In genomic region chrX:37350034-37350365, GRCh38 we compare ENCODE assay signal across 8 cellular contexts. TPM values are rescaled to one million over a fixed set of nuclear protein-coding genes. Genes with fewer than 3 reads are reported as not detected.
DNase-seq lines count a peak whose midpoint lies in the region; ATAC-seq and TF ChIP-seq lines count a peak whose summit lies in the region.

No MANE protein-coding gene starts in this region.

- peak overlapping the region; percentile 98 for H3K4me2 ChIP-seq in IMR-90 (ENCODE audit: low read depth, low read length)

- CTCF ChIA-PET in IMR-90 (lab: Yijun Ruan, JAX), result interaction anchor here (0.5 kb wide), 1 partner anchor 104 kb away, joined by 3 read pairs; no protein-coding TSS in a partner anchor

- H3K4me1 ChIP-seq in IMR-90 (ENCODE audit: control insufficient read depth, insufficient read depth, low read length), result peaks cover 5% of the 10 kb centered on the region

- H3K27ac ChIP-seq in IMR-90 (ENCODE audit: insufficient read depth, low read length), result peak overlapping the region; percentile 97
- H3K27ac ChIP-seq in brain microvascular endothelial cell, result peak overlapping the region; percentile 78
- H3K27ac ChIP-seq in temporal lobe (ENCODE audit: low read depth, low read length), result peak overlapping the region; percentile 74

- TF ChIP-seq POLR2A in IMR-90 (IDR thresholded peaks at IDR 0.05; ENCODE audit: low read depth, low read length), result no peak

- H2BK5ac ChIP-seq in IMR-90 (ENCODE audit: low read depth, low read length, poor library complexity, severe bottlenecking), result peak overlapping the region; percentile 86

- peak overlapping the region; percentile 93 for H3K9ac ChIP-seq in IMR-90 (ENCODE audit: low read depth, low read length)

- H4K5ac ChIP-seq in IMR-90 (ENCODE audit: low read depth, low read length), result peak overlapping the region; percentile 80; the same call in 1 of the 2 replicates

- no peak for TF ChIP-seq RAD21 in IMR-90 (IDR thresholded peaks at IDR 0.05; ENCODE audit: low read length)

- no TSS peak for BruUV-seq in IMR-90 (replicated peaks; lab: Mats Ljungman, UMichigan)

- H2AK9ac ChIP-seq in IMR-90 (replicated peaks; ENCODE audit: low read depth, low read length, poor library complexity), result no peak overlapping the region

- no peaks in the 10 kb centered on the region for H3K27me3 ChIP-seq in IMR-90 (ENCODE audit: control insufficient read depth, insufficient read depth, low read length)
- no peaks in the 10 kb centered on the region for H3K27me3 ChIP-seq in brain microvascular endothelial cell (replicated peaks)

- H2AFZ ChIP-seq in IMR-90 (replicated peaks; ENCODE audit: low read length, poor library complexity), result no peak overlapping the region

- TF ChIP-seq CTCF in IMR-90 (conservative IDR thresholded peaks at IDR 0.05; ENCODE audit: low read depth, low read length) (no peak), brain microvascular endothelial cell (IDR thresholded peaks at IDR 0.05; ENCODE audit: low read depth, low read length, missing control alignments) (no peak)

- peak overlapping the region; percentile 55 for H3K18ac ChIP-seq in IMR-90 (ENCODE audit: low read depth, low read length)

- no peak overlapping the region for H2BK15ac ChIP-seq in IMR-90 (ENCODE audit: low read depth, low read length)

- H3K56ac ChIP-seq in IMR-90 (ENCODE audit: extremely low read depth, insufficient read depth, low read length), result peak overlapping the region; percentile 32; the same call in 1 of the 2 replicates

- peak; percentile 31 for DNase-seq in IMR-90
- no peak for DNase-seq in brain microvascular endothelial cell
- peak; percentile 28 to 34 for DNase-seq in left colon
- no peak for DNase-seq in mesenteric fat pad (ENCODE audit: low spot score)
- DNase-seq in NOMO-1 treated with DMSO at 0.1 percent for 48 hours (lab: John Stamatoyannopoulos, UW; ENCODE audit: unreplicated experiment), result no peak
- no peak for DNase-seq in NCI-H128 (lab: John Stamatoyannopoulos, UW; ENCODE audit: unreplicated experiment)

- in situ Hi-C loops in IMR-90 (cut with MboI; ENCODE audit: low sequenced_read_pairs), result no loop called here
- in situ Hi-C loops in brain microvascular endothelial cell (cut with HindIII; ENCODE audit: low pct_ligation_motif_present, low sequenced_read_pairs), result no loop called here

- no peaks in the 10 kb centered on the region for H3K9me3 ChIP-seq in IMR-90 (ENCODE audit: control insufficient read depth, insufficient read depth, low read length)

- no peak overlapping the region for H4K91ac ChIP-seq in IMR-90 (ENCODE audit: insufficient read depth, low read depth, low read length)

- peaks cover 0 to 5% of the 10 kb centered on the region in 2 experiments; a peak in 1 of 4 replicates for H3K79me1 ChIP-seq in IMR-90 (ENCODE audit: low read depth in 1 of 2, low read length in 2 of 2)

- ATAC-seq in IMR-90 (ENCODE audit: low read depth) (no peak), left colon (peak; percentile 76), GM21447 (IDR thresholded peaks at IDR 0.05; ENCODE audit: unreplicated experiment) (no peak)

- no peak overlapping the region for H3K14ac ChIP-seq in IMR-90 (replicated peaks; ENCODE audit: low read depth, low read length)

- no peak overlapping the region for H2BK120ac ChIP-seq in IMR-90 (ENCODE audit: low read depth, low read length)

- peak overlapping the region; percentile 96 for H3K4me3 ChIP-seq in IMR-90 (ENCODE audit: insufficient read depth, low read depth, low read length)
- H3K4me3 ChIP-seq in brain microvascular endothelial cell (ENCODE audit: low read depth, low read length), result peak overlapping the region; percentile 80

- H2AK5ac ChIP-seq in IMR-90 (ENCODE audit: low read depth, low read length), result no peak overlapping the region

- H2BK20ac ChIP-seq in IMR-90 (ENCODE audit: low read depth, low read length), result no peak overlapping the region

- H3K36me3 ChIP-seq in IMR-90 (ENCODE audit: control insufficient read depth, insufficient read depth, low read length) (no peaks in the 10 kb centered on the region), brain microvascular endothelial cell (replicated peaks) (no peaks in the 10 kb centered on the region)

- no peaks in the 10 kb centered on the region for H3K9me1 ChIP-seq in IMR-90 (ENCODE audit: insufficient read depth, low read length)

- 12 to 100% methylated on average over 1 to 4 of the region's 8 CpGs for WGBS in IMR-90 (ENCODE audit: extremely low coverage in 2 of 2, insufficient read length in 1 of 2), 2 experiments

- dilution Hi-C loops in IMR-90 (cut with HindIII; ENCODE audit: low sequenced_read_pairs, unreplicated experiment), result no loop called here

- H3K23ac ChIP-seq in IMR-90 (ENCODE audit: low read depth, low read length), result 0 out of 2 replicates have a peak overlapping the region, but pooled peaks have one; percentile 82

- H4K8ac ChIP-seq in IMR-90 (ENCODE audit: low read depth in 2 of 2, low read length in 2 of 2), result no peak overlapping the region

- intact Hi-C loops in IMR-90 (cut with micrococcal nuclease) (no loop called here), left colon (cut with DNase I, micrococcal nuclease) (no loop called here)

- peaks cover 3% of the 10 kb centered on the region for H4K20me1 ChIP-seq in IMR-90 (ENCODE audit: insufficient read depth, low read length)

- peak overlapping the region; percentile 54; the same call in 1 of the 2 replicates for H3K4ac ChIP-seq in IMR-90 (ENCODE audit: low read depth, low read length)

- POLR2A ChIA-PET in IMR-90 (lab: Charles Lee; ENCODE audit: unreplicated experiment), result no interaction called here

TF ChIP-seq in IMR-90, 13 proteins besides CTCF, POLR2A, EP300 and RAD21:
- TF ChIP-seq USF2 (IDR thresholded peaks at IDR 0.05; ENCODE audit: low read depth, low read length) (no peak), SMC3 (IDR thresholded peaks at IDR 0.05; ENCODE audit: low read depth, low read length) (no peak), ELK1 (IDR thresholded peaks at IDR 0.05; ENCODE audit: borderline replicate concordance, low read depth, low read length) (no peak), MAFK (IDR thresholded peaks at IDR 0.05; ENCODE audit: low read depth, low read length) (no peak), RCOR1 (IDR thresholded peaks at IDR 0.05; ENCODE audit: insufficient replicate concordance, low read length) (no peak), RFX5 (IDR thresholded peaks at IDR 0.05; ENCODE audit: low read depth, low read length) (no peak), MAZ (IDR thresholded peaks at IDR 0.05; ENCODE audit: borderline replicate concordance, low read depth, low read length) (no peak), CHD1 (IDR thresholded peaks at IDR 0.05; ENCODE audit: low read depth, low read length) (no peak), NFE2L2 (IDR thresholded peaks at IDR 0.05; ENCODE audit: low read depth, low read length) (no peak), MXI1 (IDR thresholded peaks at IDR 0.05; ENCODE audit: borderline replicate concordance, low read depth, low read length) (no peak), FOS (IDR thresholded peaks at IDR 0.05; ENCODE audit: low read depth, low read length) (no peak), BHLHE40 (IDR thresholded peaks at IDR 0.05; ENCODE audit: low read depth, low read length) (no peak), CEBPB (IDR thresholded peaks at IDR 0.05; ENCODE audit: low read depth, low read length) (no peak)

RNA-seq across cellular contexts. Expression of gene PRRG1, which starts 0.8 kb away (rescaled TPM):
- 11.1 and 16.1 TPM in 2 replicates for total RNA-seq in IMR-90 (2012; rRNA removed)
- polyA plus RNA-seq in IMR-90 (2012; rRNA removed), result 8.5 and 9.0 TPM in 2 replicates
- 3.0 and 4.7 TPM in 2 replicates for polyA plus RNA-seq in IMR-90 (2012; cell fraction: cytosol; rRNA removed)
- polyA plus RNA-seq in IMR-90 (2012; cell fraction: nucleus; rRNA removed; ENCODE audit: low replicate concordance), result 2.9 and 12.2 TPM in 2 replicates
- 10 to 100 TPM; 11.8 to 13.8 TPM for total RNA-seq in left colon
- 5.4 TPM for total RNA-seq in temporal lobe
- total RNA-seq in mesenteric fat pad, result 32.4 TPM

Comparison
In these comparisons a context has a peak if more than half of its experiments do, and no peak if none do; other contexts are left out.
1. DNase-seq: peak in IMR-90 (single experiment) and left colon (2 of 2); none in brain microvascular endothelial cell (single experiment), mesenteric fat pad (single experiment), NOMO-1 treated with DMSO at 0.1 percent for 48 hours (single experiment) and NCI-H128 (single experiment).
2. Peak in every context shown above with its lines, with median percentiles within 50 percentile points of each other: H3K27ac ChIP-seq.